In genomic region chr7:157089100-157089510, GRCh38 we compare ENCODE assay signal across 2 cellular contexts.
TF ChIP-seq lines count a peak whose summit lies in the region.

No MANE protein-coding gene starts in this region.

TF ChIP-seq in A549, 52 proteins besides CTCF, POLR2A, EP300 and RAD21:
- TF ChIP-seq NFE2L2 (conservative IDR thresholded peaks at IDR 0.05; ENCODE audit: low read length) (0 out of 2 replicates have a peak, but pooled peaks have one; percentile 2), MYC (IDR thresholded peaks at IDR 0.05; ENCODE audit: borderline replicate concordance, low read length) (no peak)
TF ChIP-seq in A549: peak in this region for 1.

TF ChIP-seq in WTC11, 78 proteins besides CTCF, POLR2A, EP300 and RAD21:
- TF ChIP-seq SMAD3 (CRISPR knock-in tag; IDR thresholded peaks at IDR 0.05; ENCODE audit: borderline replicate concordance) (no peak), GABPB1 (CRISPR knock-in tag; IDR thresholded peaks at IDR 0.05) (0 out of 2 replicates have a peak, but pooled peaks have one; percentile 14), GRHL2 (CRISPR knock-in tag; IDR thresholded peaks at IDR 0.05; ENCODE audit: insufficient replicate concordance, severe bottlenecking) (no peak), AFF4 (CRISPR knock-in tag; IDR thresholded peaks at IDR 0.05; ENCODE audit: borderline replicate concordance) (no peak), NFE2L1 (CRISPR knock-in tag; IDR thresholded peaks at IDR 0.05) (no peak)
